Comparison of ENCODE assay signal across 9 cellular contexts in the genomic region with DNA sequence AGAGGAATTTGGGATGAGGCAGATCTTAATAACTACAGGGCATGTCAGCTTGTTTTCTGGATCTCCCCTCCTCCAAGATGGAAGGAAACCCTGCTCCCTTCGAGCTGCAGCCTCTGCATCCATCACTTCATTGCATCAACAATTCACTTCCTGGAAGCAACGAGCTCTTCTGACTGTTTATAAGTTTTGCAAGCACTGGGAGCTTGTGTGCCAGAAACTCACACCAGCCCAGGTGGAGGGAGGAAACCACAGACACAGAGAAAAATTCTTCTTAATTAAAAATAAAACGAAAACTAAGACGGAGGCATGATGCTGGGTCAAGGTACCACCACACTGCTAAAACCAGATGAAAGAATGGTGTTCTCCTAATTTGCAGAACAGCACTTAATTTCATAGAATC. TPM values are rescaled to one million over a fixed set of nuclear protein-coding genes. Genes with fewer than 3 reads are reported as not detected.
A peak's percentile ranks its signal among the peaks of the same experiment; 100 is the strongest.
DNase-seq lines count a peak whose midpoint lies in the region; ATAC-seq and TF ChIP-seq lines count a peak whose summit lies in the region.
"Had no signal": no experiment of that assay in that cellular context is flagged by ENCODE, and none has a peak within 500 bp of the region (broad histone marks: within the 10 kb centered on the region; RNA-seq: fewer than 3 reads in every experiment).

No MANE protein-coding gene starts in this region.

- DNase-seq in amniotic epithelial cell (ENCODE audit: low read depth) (peak; percentile 49), neural crest cell (ENCODE audit: low read depth, low spot score) (no peak), HPDE6-E6E7 (ENCODE audit: extremely low spot score) (no peak), NCI-H2107 treated with DMSO at 0.1 percent for 48 hours (lab: John Stamatoyannopoulos, UW; ENCODE audit: unreplicated experiment) (no peak), iPS-NIHi7 (ENCODE audit: extremely low spot score) (no peak)
- DNase-seq: NCI-H748 treated with DMSO at 0.1 percent for 48 hours had no signal

- H3K36me3 Mint-ChIP-seq in neural crest cell (ENCODE audit: low read depth), result no peaks in the 10 kb centered on the region

- H3K27ac Mint-ChIP-seq in neural crest cell (ENCODE audit: unreplicated experiment), result no peak overlapping the region

- ATAC-seq in GM18508 (IDR thresholded peaks at IDR 0.05; ENCODE audit: insufficient read depth, unreplicated experiment) (peak; percentile 51), HG02840 (IDR thresholded peaks at IDR 0.05; ENCODE audit: low FRiP score, unreplicated experiment) (peak; percentile 50), GM18868 (IDR thresholded peaks at IDR 0.05; ENCODE audit: unreplicated experiment) (no peak)

- H3K4me3 Mint-ChIP-seq in neural crest cell, result peak overlapping the region; percentile 32

- H3K9me3 Mint-ChIP-seq in neural crest cell, result no peaks in the 10 kb centered on the region

- peaks cover 89% of the 10 kb centered on the region for H3K4me1 Mint-ChIP-seq in neural crest cell

- TF ChIP-seq CTCF in neural crest cell (conservative IDR thresholded peaks at IDR 0.05), result no peak

- no peaks in the 10 kb centered on the region for H3K27me3 Mint-ChIP-seq in neural crest cell (ENCODE audit: low read depth)

RNA-seq across cellular contexts. Expression of gene LRIG1, which starts 10.6 kb away (rescaled TPM):
- total RNA-seq in neural crest cell, result 167 and 178 TPM in 2 replicates
